ENCODE assay signal across 13 cellular contexts in the genomic region with DNA sequence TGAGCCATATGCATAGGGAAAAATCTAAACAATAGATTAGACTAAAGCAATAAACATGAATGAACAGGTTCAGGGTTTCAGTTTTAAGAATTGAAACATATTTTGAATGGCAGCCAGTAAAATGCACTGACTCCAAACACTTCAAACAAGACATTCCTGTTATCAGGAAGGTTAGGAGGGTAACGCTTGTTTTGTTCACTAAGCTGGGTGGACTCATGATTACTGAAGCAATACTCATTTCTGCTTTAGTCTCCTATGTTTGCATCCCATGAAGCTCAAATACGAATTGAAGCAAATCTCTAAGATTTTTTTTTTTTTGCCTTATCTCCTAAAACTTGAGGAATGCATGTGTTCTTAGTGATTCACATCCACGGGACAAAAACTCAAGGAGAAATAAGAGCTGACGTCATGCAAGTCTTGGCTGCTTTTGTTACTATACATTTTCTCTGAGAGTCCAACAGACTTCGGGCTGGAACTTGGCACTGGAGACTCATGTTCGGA. TPM values are rescaled to one million over a fixed set of nuclear protein-coding genes. Genes with fewer than 3 reads are reported as not detected.
DNase-seq lines count a peak whose midpoint lies in the region; ATAC-seq and TF ChIP-seq lines count a peak whose summit lies in the region.
"Had no signal": no experiment of that assay in that cellular context is flagged by ENCODE, and none has a peak within 500 bp of the region (broad histone marks: within the 10 kb centered on the region; RNA-seq: fewer than 3 reads in every experiment).

No MANE protein-coding gene starts in this region.

- H3K36me3 ChIP-seq in SJSA1 (no peaks in the 10 kb centered on the region), suprapubic skin (no peaks in the 10 kb centered on the region)

- ATAC-seq in HG02852 (IDR thresholded peaks at IDR 0.05; ENCODE audit: unreplicated experiment): no peak
- ATAC-seq: effector memory CD8-positive, alpha-beta T cell had no signal

- TF ChIP-seq CTCF in suprapubic skin (IDR thresholded peaks at IDR 0.05): no peak

- H3K4me3 ChIP-seq in SJSA1 (no peak overlapping the region), skeletal muscle cell (ENCODE audit: low read depth, low read length) (no peak overlapping the region), suprapubic skin (no peak overlapping the region)

- H3K27ac ChIP-seq in SJSA1: peak overlapping the region; percentile 24
- H3K27ac ChIP-seq in suprapubic skin: no peak overlapping the region

- WGBS in suprapubic skin: 14% methylated on average over 6 of the region's 6 CpGs

- no peaks in the 10 kb centered on the region for H3K9me3 ChIP-seq in SJSA1 (replicated peaks)
- H3K9me3 ChIP-seq in suprapubic skin: no peaks in the 10 kb centered on the region

- peak; percentile 94 for DNase-seq in HCEC 1CT
- DNase-seq in SJSA1 (ENCODE audit: low read depth in 1 of 2, low spot score in 2 of 2): peak; percentile 52 to 77
- peak; percentile 38 for DNase-seq in fibroblast of gingiva (ENCODE audit: low read depth)
- peak; percentile 77 for DNase-seq in skeletal muscle cell (ENCODE audit: low read depth)
- DNase-seq in stimulated activated CD4-positive, alpha-beta T cell treated with anti-CD3 and anti-CD28 coated beads, Interleukin-4, amount 100 ng/mL, for 24 hours: no peak
- no peak for DNase-seq in GM19240 (ENCODE audit: insufficient read length, low spot score)
- DNase-seq in suprapubic skin (ENCODE audit: low spot score in 2 of 2): no peak
- DNase-seq: effector memory CD8-positive, alpha-beta T cell; kidney; NCI-H187 treated with DMSO at 0.1 percent for 48 hours had no signal

- no peak for TF ChIP-seq EP300 in suprapubic skin (IDR thresholded peaks at IDR 0.05)

- no peaks in the 10 kb centered on the region for H3K27me3 ChIP-seq in SJSA1 (replicated peaks)
- peaks cover 44% of the 10 kb centered on the region for H3K27me3 ChIP-seq in suprapubic skin

- peaks cover 44% of the 10 kb centered on the region for H3K4me1 ChIP-seq in SJSA1 (replicated peaks)
- peaks cover 31% of the 10 kb centered on the region for H3K4me1 ChIP-seq in suprapubic skin

- no peak for TF ChIP-seq POLR2A in suprapubic skin (IDR thresholded peaks at IDR 0.05)

RNA-seq across cellular contexts. Expression of gene IGFL4, which starts 29.1 kb away (rescaled TPM):
- total RNA-seq in SJSA1 (2014; rRNA removed; shearing (Covaris generic)): not detected in 2 replicates
- total RNA-seq in suprapubic skin: 10 to 100 TPM in 1 of 4 donors, 1 to 10 TPM in 3; 1.4 to 10.6 (median 5.5) TPM
- total RNA-seq: kidney; T-helper 2 cell treated with Interferon-gamma antibody and Interleukin-4, amounts not matched to agents 100 ng/mL and 5 ng/mL, for 36 hours had no signal

RNA-seq across cellular contexts. Expression of gene PGLYRP1, which starts 47.0 kb away (rescaled TPM):
- not detected in 2 replicates for total RNA-seq in SJSA1 (2014; rRNA removed; shearing (Covaris generic))
- total RNA-seq in suprapubic skin: not detected
- total RNA-seq: kidney; neural crest cell; T-helper 2 cell treated with Interferon-gamma antibody and Interleukin-4, amounts not matched to agents 100 ng/mL and 5 ng/mL, for 36 hours had no signal

RNA-seq across cellular contexts. Expression of gene IGFL3, which starts 54.6 kb away (rescaled TPM):
- total RNA-seq in SJSA1 (2014; rRNA removed; shearing (Covaris generic)): not detected in 2 replicates
- total RNA-seq in suprapubic skin: 10 to 100 TPM; 10.2 to 49.4 (median 16.8) TPM
- total RNA-seq: kidney; neural crest cell; T-helper 2 cell treated with Interferon-gamma antibody and Interleukin-4, amounts not matched to agents 100 ng/mL and 5 ng/mL, for 36 hours had no signal

Comparison
In these comparisons a context has a peak if more than half of its experiments do, and no peak if none do; other contexts are left out.
1. DNase-seq: peak in HCEC 1CT (single experiment), SJSA1 (2 of 2), fibroblast of gingiva (single experiment) and skeletal muscle cell (single experiment); none in stimulated activated CD4-positive, alpha-beta T cell treated with anti-CD3 and anti-CD28 coated beads, Interleukin-4, amount 100 ng/mL, for 24 hours (single experiment), GM19240 (single experiment) and suprapubic skin (0 of 2).
2. RNA of gene IGFL3, which starts 54.6 kb away (total RNA-seq): 10.2 to 49.4 TPM in suprapubic skin; not detected in SJSA1; every median in the first group is over 10 times any median in the second.